28 cellular contexts compared by ENCODE assay signal in genomic region chr2:168775837-168776236, GRCh38.
"Had no signal": no experiment of that assay in that cellular context is flagged by ENCODE, and none has a peak within 500 bp of the region (broad histone marks: within the 10 kb centered on the region; RNA-seq: fewer than 3 reads in every experiment).

No MANE protein-coding gene starts in this region.

- H3K9me3 Mint-ChIP-seq: stimulated activated effector memory CD8-positive, alpha-beta T cell treated with anti-CD3 and anti-CD28 coated beads, Interleukin-12 subunit alpha, Interleukin-12 subunit beta, amount 100 ng/mL, for 72 hours; stimulated activated naive CD8-positive, alpha-beta T cell treated with anti-CD3 and anti-CD28 coated beads, Interleukin-15, Interleukin-2, amounts not matched to agents 100 ng/mL and 50 ng/mL, for 24 hours had no signal

- H3K36me3 Mint-ChIP-seq: stimulated activated effector memory CD8-positive, alpha-beta T cell treated with anti-CD3 and anti-CD28 coated beads, Interleukin-12 subunit alpha, Interleukin-12 subunit beta, amount 100 ng/mL, for 72 hours; stimulated activated memory B cell treated with anti-CD40 and anti-IgM and Interleukin-4, amounts not matched to agents 10 μg/mL and 1 μg/mL and 100 μg/mL, for 72 hours had no signal

- H3K4me3 Mint-ChIP-seq: stimulated activated effector memory CD8-positive, alpha-beta T cell treated with anti-CD3 and anti-CD28 coated beads, Interleukin-12 subunit alpha, Interleukin-12 subunit beta, amount 100 ng/mL, for 72 hours; stimulated activated memory B cell treated with anti-CD40 and anti-IgM and Interleukin-4, amounts not matched to agents 10 μg/mL and 1 μg/mL and 100 μg/mL, for 72 hours; stimulated activated naive CD8-positive, alpha-beta T cell treated with anti-CD3 and anti-CD28 coated beads, Interleukin-15, amount 100 ng/mL, for 72 hours; stimulated activated naive CD8-positive, alpha-beta T cell treated with anti-CD3 and anti-CD28 coated beads, Interleukin-15, Interleukin-2, amounts not matched to agents 100 ng/mL and 50 ng/mL, for 24 hours; type B pancreatic cell had no signal

- H3K9me3 ChIP-seq: stomach, suprapubic skin, testis, thyroid gland, transverse colon, upper lobe of left lung, upper lobe of right lung, uterus, vagina had no signal

- H3K27me3 ChIP-seq: stomach, suprapubic skin, testis, thyroid gland, tibial artery, tibial nerve, transverse colon, upper lobe of left lung, upper lobe of right lung, uterus, vagina had no signal

- H3K4me3 ChIP-seq: stomach, suprapubic skin, testis, thoracic aorta, thyroid gland, tibial artery, tibial nerve, transverse colon, upper lobe of left lung, upper lobe of right lung, uterus, vagina had no signal

- H3K27ac Mint-ChIP-seq: stimulated activated effector memory CD8-positive, alpha-beta T cell treated with anti-CD3 and anti-CD28 coated beads, Interleukin-12 subunit alpha, Interleukin-12 subunit beta, amount 100 ng/mL, for 72 hours; stimulated activated memory B cell treated with anti-CD40 and anti-IgM and Interleukin-4, amounts not matched to agents 10 μg/mL and 1 μg/mL and 100 μg/mL, for 72 hours; stimulated activated naive CD8-positive, alpha-beta T cell treated with anti-CD3 and anti-CD28 coated beads, Interleukin-15, amount 100 ng/mL, for 72 hours; stimulated activated naive CD8-positive, alpha-beta T cell treated with anti-CD3 and anti-CD28 coated beads, Interleukin-15, Interleukin-2, amounts not matched to agents 100 ng/mL and 50 ng/mL, for 24 hours; type B pancreatic cell had no signal

- DNase-seq: stimulated activated CD4-positive, alpha-beta T cell treated with anti-CD3 and anti-CD28 coated beads, Interleukin-2, amount 100 ng/mL, for 48 hours; stimulated activated CD4-positive, alpha-beta T cell treated with anti-CD3 and anti-CD28 coated beads, Interleukin-4, amount 100 ng/mL, for 1 hour; stimulated activated CD4-positive, alpha-beta T cell treated with anti-CD3 and anti-CD28 coated beads, Interleukin-4, amount 100 ng/mL, for 24 hours; stimulated activated CD4-positive, alpha-beta T cell treated with anti-CD3 and anti-CD28 coated beads, Interleukin-4, amount 100 ng/mL, for 4 hours; stimulated activated CD8-positive, alpha-beta memory T cell treated with anti-CD3 and anti-CD28 coated beads, Interleukin-4, amount 100 ng/mL, for 48 hours; stimulated activated naive CD4-positive, alpha-beta T cell; stimulated activated naive CD4-positive, alpha-beta T cell treated with Interleukin-2 at 50 U/mL for 16 hours; stimulated activated naive CD8-positive, alpha-beta T cell treated with anti-CD3 and anti-CD28 coated beads, Interleukin-15, amount 100 ng/mL, for 72 hours; stimulated activated naive CD8-positive, alpha-beta T cell treated with anti-CD3 and anti-CD28 coated beads, Interleukin-15, Interleukin-2, amounts not matched to agents 100 U/mL and 50 U/mL, for 24 hours; stomach; substantia nigra; testis; thyroid gland; tibial artery; transverse colon; trophoblast cell; upper lobe of left lung; upper lobe of right lung; uterus had no signal

- H3K27me3 Mint-ChIP-seq: stimulated activated memory B cell treated with anti-CD40 and anti-IgM and Interleukin-4, amounts not matched to agents 10 μg/mL and 1 μg/mL and 100 μg/mL, for 72 hours; stimulated activated naive CD8-positive, alpha-beta T cell treated with anti-CD3 and anti-CD28 coated beads, Interleukin-15, amount 100 ng/mL, for 72 hours; stimulated activated naive CD8-positive, alpha-beta T cell treated with anti-CD3 and anti-CD28 coated beads, Interleukin-15, Interleukin-2, amounts not matched to agents 100 ng/mL and 50 ng/mL, for 24 hours; type B pancreatic cell had no signal

- FAIRE-seq: urothelium cell line had no signal

- H3K27ac ChIP-seq: stomach, suprapubic skin, testis, thoracic aorta, thyroid gland, tibial artery, tibial nerve, transverse colon, upper lobe of left lung, upper lobe of right lung, uterus, vagina had no signal

- ATAC-seq: stimulated activated effector memory CD8-positive, alpha-beta T cell treated with anti-CD3 and anti-CD28 coated beads, Interleukin-12 subunit alpha, Interleukin-12 subunit beta, amount 100 ng/mL, for 72 hours; stimulated activated memory B cell treated with anti-CD40 and anti-IgM and Interleukin-4, amounts not matched to agents 10 μg/mL and 1 μg/mL and 100 μg/mL, for 72 hours; stimulated activated naive CD8-positive, alpha-beta T cell treated with anti-CD3 and anti-CD28 coated beads, Interleukin-15, amount 100 ng/mL, for 72 hours; stimulated activated naive CD8-positive, alpha-beta T cell treated with anti-CD3 and anti-CD28 coated beads, Interleukin-15, Interleukin-2, amounts not matched to agents 100 U/mL and 50 U/mL, for 24 hours; upper lobe of right lung had no signal

- H3K36me3 ChIP-seq: suprapubic skin, thoracic aorta, thyroid gland, transverse colon, upper lobe of left lung, upper lobe of right lung, uterus, vagina had no signal

- H3K4me1 ChIP-seq: testis, tibial artery, tibial nerve, transverse colon, upper lobe of right lung, uterus, vagina had no signal

- H3K4me1 Mint-ChIP-seq: stimulated activated effector memory CD8-positive, alpha-beta T cell treated with anti-CD3 and anti-CD28 coated beads, Interleukin-12 subunit alpha, Interleukin-12 subunit beta, amount 100 ng/mL, for 72 hours; stimulated activated memory B cell treated with anti-CD40 and anti-IgM and Interleukin-4, amounts not matched to agents 10 μg/mL and 1 μg/mL and 100 μg/mL, for 72 hours; stimulated activated naive CD8-positive, alpha-beta T cell treated with anti-CD3 and anti-CD28 coated beads, Interleukin-15, amount 100 ng/mL, for 72 hours had no signal
